ENCODE assay signal across 10 cellular contexts in genomic region chr9:38662763-38663593, GRCh38. TPM values are rescaled to one million over a fixed set of nuclear protein-coding genes. Genes with fewer than 3 reads are reported as not detected.
DNase-seq lines count a peak whose midpoint lies in the region; ATAC-seq and TF ChIP-seq lines count a peak whose summit lies in the region.
"Had no signal": no experiment of that assay in that cellular context is flagged by ENCODE, and none has a peak within 500 bp of the region (broad histone marks: within the 10 kb centered on the region; RNA-seq: fewer than 3 reads in every experiment).

No MANE protein-coding gene starts in this region.

- CTCF ChIA-PET in BJ (lab: Yijun Ruan, JAX) = interaction anchor here (0.9 to 3.8 kb wide), 2 partner anchors 9 to 15 kb away, joined by 3 to 14 read pairs; no protein-coding TSS in a partner anchor
- CTCF ChIA-PET in activated CD8-positive, alpha-beta T cell treated with anti-CD3 and anti-CD28 coated beads, Interleukin-2, amount 10 ng/mL, durations not matched to agents 7 days and 5 days (lab: Charles Lee) = no interaction called here

- H3K4me3 ChIP-seq in BJ (ENCODE audit: low read depth, low read length) (no peak overlapping the region), endodermal cell (ENCODE audit: low read length) (no peak overlapping the region)

- no peak overlapping the region for H3K27ac Mint-ChIP-seq in endodermal cell
- H3K27ac Mint-ChIP-seq in nephron = no peak overlapping the region
- H3K27ac Mint-ChIP-seq in activated CD8-positive, alpha-beta T cell treated with anti-CD3 and anti-CD28 coated beads, Interleukin-2, amount 10 ng/mL, durations not matched to agents 7 days and 5 days = no peak overlapping the region
- H3K27ac Mint-ChIP-seq: dendritic cell treated with granulocyte-macrophage colony-stimulating factor and Interleukin-4, amounts not matched to agents 40 ng/mL and 50 ng/mL, for 4 days had no signal

- no peaks in the 10 kb centered on the region for H3K36me3 ChIP-seq in BJ (ENCODE audit: control insufficient read depth, insufficient read depth, low read length)
- no peaks in the 10 kb centered on the region for H3K36me3 ChIP-seq in endodermal cell (ENCODE audit: control insufficient read depth, insufficient read depth, low read length)

- H3K36me3 Mint-ChIP-seq in endodermal cell (ENCODE audit: low read depth) = no peaks in the 10 kb centered on the region
- no peaks in the 10 kb centered on the region for H3K36me3 Mint-ChIP-seq in nephron (ENCODE audit: low read depth)
- H3K36me3 Mint-ChIP-seq in activated CD8-positive, alpha-beta T cell treated with anti-CD3 and anti-CD28 coated beads, Interleukin-2, amount 10 ng/mL, durations not matched to agents 7 days and 5 days (ENCODE audit: low read depth) = no peaks in the 10 kb centered on the region

- H3K27me3 ChIP-seq in BJ (ENCODE audit: control insufficient read depth, insufficient read depth, low read length) = no peaks in the 10 kb centered on the region
- no peaks in the 10 kb centered on the region for H3K27me3 ChIP-seq in endodermal cell (ENCODE audit: control insufficient read depth, insufficient read depth, low read length, poor library complexity, severe bottlenecking)

- no peaks in the 10 kb centered on the region for H3K9me3 ChIP-seq in endodermal cell (ENCODE audit: control insufficient read depth, low read length)

- no peak overlapping the region for H3K27ac ChIP-seq in endodermal cell (ENCODE audit: low read depth, low read length)

- H3K4me1 Mint-ChIP-seq in endodermal cell (no peaks in the 10 kb centered on the region), nephron (no peaks in the 10 kb centered on the region)
- H3K4me1 Mint-ChIP-seq in activated CD8-positive, alpha-beta T cell treated with anti-CD3 and anti-CD28 coated beads, Interleukin-2, amount 10 ng/mL, durations not matched to agents 7 days and 5 days (ENCODE audit: low read depth) = no peaks in the 10 kb centered on the region

- DNase-seq in BJ (ENCODE audit: low read depth) (no peak), NCI-H2171 (lab: John Stamatoyannopoulos, UW) (peak; percentile 13), endodermal cell (peak; percentile 62)
- no peak for DNase-seq in activated CD8-positive, alpha-beta T cell treated with anti-CD3 and anti-CD28 coated beads, Interleukin-2, amount 10 ng/mL, durations not matched to agents 7 days and 5 days
- DNase-seq in activated CD8-positive, alpha-beta memory T cell treated with anti-CD3 and anti-CD28 coated beads, Interleukin-2, amount 50 U/mL, for 4 hours = no peak

- H3K9me3 Mint-ChIP-seq in endodermal cell (peaks cover 1% of the 10 kb centered on the region), nephron (no peaks in the 10 kb centered on the region)
- H3K9me3 Mint-ChIP-seq in activated CD8-positive, alpha-beta T cell treated with anti-CD3 and anti-CD28 coated beads, Interleukin-2, amount 10 ng/mL, durations not matched to agents 7 days and 5 days (ENCODE audit: insufficient read depth) = no peaks in the 10 kb centered on the region
- H3K9me3 Mint-ChIP-seq: dendritic cell treated with granulocyte-macrophage colony-stimulating factor and Interleukin-4, amounts not matched to agents 40 ng/mL and 50 ng/mL, for 4 days had no signal

- H3K4me3 Mint-ChIP-seq in endodermal cell (no peak overlapping the region), nephron (no peak overlapping the region)
- H3K4me3 Mint-ChIP-seq in activated CD8-positive, alpha-beta T cell treated with anti-CD3 and anti-CD28 coated beads, Interleukin-2, amount 10 ng/mL, durations not matched to agents 7 days and 5 days = no peak overlapping the region
- H3K4me3 Mint-ChIP-seq: dendritic cell treated with granulocyte-macrophage colony-stimulating factor and Interleukin-4, amounts not matched to agents 40 ng/mL and 50 ng/mL, for 4 days had no signal

- POLR2A ChIA-PET in BJ (lab: Charles Lee) = no interaction called here
- POLR2A ChIA-PET in activated CD8-positive, alpha-beta T cell treated with anti-CD3 and anti-CD28 coated beads, Interleukin-2, amount 10 ng/mL, durations not matched to agents 7 days and 5 days (lab: Charles Lee) = no interaction called here

- H3K4me1 ChIP-seq in endodermal cell (ENCODE audit: control insufficient read depth, insufficient read depth, low read length) = no peaks in the 10 kb centered on the region

- no peak for ATAC-seq in HG02571 (IDR thresholded peaks at IDR 0.05; ENCODE audit: unreplicated experiment)
- ATAC-seq in activated CD8-positive, alpha-beta T cell treated with anti-CD3 and anti-CD28 coated beads, Interleukin-2, amount 10 ng/mL, durations not matched to agents 7 days and 5 days = no peak
- no peak for ATAC-seq in HG03045 (IDR thresholded peaks at IDR 0.05; ENCODE audit: unreplicated experiment)

- H3K9ac ChIP-seq in endodermal cell (ENCODE audit: extremely low read depth, low read length, poor library complexity, severe bottlenecking) = no peak overlapping the region

- TF ChIP-seq CTCF in BJ (IDR thresholded peaks at IDR 0.05; ENCODE audit: insufficient read depth, low read depth, low read length) = peak; percentile 41
- TF ChIP-seq CTCF in endodermal cell (conservative IDR thresholded peaks at IDR 0.05) = peak; percentile 70
- peak; percentile 43 to 59 (median 52) for TF ChIP-seq CTCF in nephron (IDR thresholded peaks at IDR 0.05; ENCODE audit: unreplicated experiment in 3 of 3)

- WGBS in endodermal cell (ENCODE audit: insufficient coverage in 1 of 2, insufficient read length in 1 of 2), 2 experiments = 82 to 89% methylated on average over 4 to 8 of the region's 8 CpGs

- peaks cover 2% of the 10 kb centered on the region for H3K27me3 Mint-ChIP-seq in endodermal cell (ENCODE audit: insufficient read depth)
- peaks cover 10% of the 10 kb centered on the region for H3K27me3 Mint-ChIP-seq in nephron (ENCODE audit: low read depth)
- peaks cover 12% of the 10 kb centered on the region for H3K27me3 Mint-ChIP-seq in activated CD8-positive, alpha-beta T cell treated with anti-CD3 and anti-CD28 coated beads, Interleukin-2, amount 10 ng/mL, durations not matched to agents 7 days and 5 days (ENCODE audit: low read depth)

RNA-seq across cellular contexts. Expression of gene ANKRD18A, which starts 42.6 kb away (rescaled TPM):
- polyA plus RNA-seq in BJ (2011; rRNA removed) = not detected in 2 replicates
- 0.10 TPM in 1 of 2 replicates, not detected in the other for polyA minus RNA-seq in BJ (2011; rRNA and poly(A)+ RNA removed)
- total RNA-seq in endodermal cell = 1 to 10 TPM; 5.3 to 8.0 TPM
- 6.3 TPM for polyA plus RNA-seq in endodermal cell (2013, experiment 1 of 2)
- 4.0 TPM for polyA plus RNA-seq in endodermal cell (2013, experiment 2 of 2)
- total RNA-seq in activated CD8-positive, alpha-beta T cell treated with anti-CD3 and anti-CD28 coated beads, Interleukin-2, amount 10 ng/mL, durations not matched to agents 7 days and 5 days = under 1 TPM; 0.08 to 0.11 TPM

RNA-seq across cellular contexts. Expression of gene FAM240B, which starts 57.0 kb away (rescaled TPM):
- not detected in 2 replicates for polyA plus RNA-seq in BJ (2011; rRNA removed)
- polyA minus RNA-seq in BJ (2011; rRNA and poly(A)+ RNA removed) = not detected in 2 replicates
- total RNA-seq in endodermal cell = not detected
- not detected for polyA plus RNA-seq in endodermal cell (2013, experiment 1 of 2)
- not detected for polyA plus RNA-seq in endodermal cell (2013, experiment 2 of 2)
- not detected for total RNA-seq in activated CD8-positive, alpha-beta T cell treated with anti-CD3 and anti-CD28 coated beads, Interleukin-2, amount 10 ng/mL, durations not matched to agents 7 days and 5 days
- total RNA-seq: T-helper 1 cell treated with Interleukin-12 subunit alpha and Interleukin-12 subunit beta and Interleukin-4 antibody, amounts not matched to agents 30 ng/mL and 1 ng/mL, for 36 hours had no signal

Comparison
In these comparisons a context has a peak if more than half of its experiments do, and no peak if none do; other contexts are left out.
1. DNase-seq: peak in NCI-H2171 (single experiment) and endodermal cell (single experiment); none in BJ (single experiment), activated CD8-positive, alpha-beta T cell treated with anti-CD3 and anti-CD28 coated beads, Interleukin-2, amount 10 ng/mL, durations not matched to agents 7 days and 5 days (single experiment) and activated CD8-positive, alpha-beta memory T cell treated with anti-CD3 and anti-CD28 coated beads, Interleukin-2, amount 50 U/mL, for 4 hours (single experiment).
2. RNA of gene ANKRD18A, which starts 42.6 kb away (total RNA-seq): 5.3 to 8.0 TPM in endodermal cell; 0.08 to 0.11 TPM in activated CD8-positive, alpha-beta T cell treated with anti-CD3 and anti-CD28 coated beads, Interleukin-2, amount 10 ng/mL, durations not matched to agents 7 days and 5 days; every median in the first group is over 4 times any median in the second.
3. Peak in every context shown above with its lines, with median percentiles within 50 percentile points of each other: CTCF ChIP-seq.